ENCODE assay signal across 12 cellular contexts in the genomic region with DNA sequence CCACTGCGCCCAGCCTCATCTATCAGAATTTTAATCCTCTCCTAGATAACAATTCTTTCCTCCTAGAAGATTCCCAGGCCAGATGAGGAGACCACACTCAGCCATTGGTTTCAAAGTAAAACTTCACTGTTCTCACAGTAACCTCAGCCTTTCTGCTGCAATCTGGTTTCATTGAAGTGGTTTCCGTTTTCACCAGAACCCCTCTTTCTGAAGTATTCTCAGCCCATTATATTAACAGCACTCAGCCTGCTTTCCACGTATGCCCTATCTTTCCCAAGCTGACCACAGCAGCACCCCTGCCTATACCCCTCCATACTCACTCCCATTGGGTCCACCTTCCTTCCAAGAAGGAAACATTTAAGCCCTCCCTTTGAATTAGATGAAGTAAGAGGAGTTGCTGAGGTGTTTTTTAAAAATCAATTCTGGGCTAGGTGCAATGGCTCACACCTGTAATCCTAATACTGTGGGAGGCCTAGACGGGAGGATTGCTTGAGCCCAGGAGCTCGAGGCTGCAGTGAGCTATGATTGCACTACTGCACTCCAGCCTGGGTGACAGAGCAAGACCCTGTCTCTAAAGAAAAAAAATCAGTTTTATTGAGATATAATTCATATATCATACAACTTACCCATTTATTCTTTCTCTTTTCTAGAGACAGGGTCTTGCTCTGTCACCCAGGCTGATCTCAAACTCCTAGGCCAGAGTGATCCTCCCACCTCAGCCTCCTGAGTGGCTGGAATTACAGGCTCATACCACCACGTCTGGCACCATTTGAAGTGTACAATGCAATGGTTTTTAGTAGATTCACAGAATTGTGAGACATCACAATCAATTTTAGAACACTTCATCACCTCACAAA. TPM values are rescaled to one million over a fixed set of nuclear protein-coding genes. Genes with fewer than 3 reads are reported as not detected.
DNase-seq lines count a peak whose midpoint lies in the region; ATAC-seq and TF ChIP-seq lines count a peak whose summit lies in the region.
"Had no signal": no experiment of that assay in that cellular context is flagged by ENCODE, and none has a peak within 500 bp of the region (broad histone marks: within the 10 kb centered on the region; RNA-seq: fewer than 3 reads in every experiment).

No MANE protein-coding gene starts in this region.

- no peaks in the 10 kb centered on the region for H3K27me3 ChIP-seq in neutrophil
- no peaks in the 10 kb centered on the region for H3K27me3 ChIP-seq in right atrium auricular region

- H3K27ac ChIP-seq in neutrophil = peak overlapping the region; percentile 46
- no peak overlapping the region for H3K27ac ChIP-seq in right atrium auricular region
- H3K27ac ChIP-seq: prostate gland had no signal

- H3K36me3 ChIP-seq in neutrophil (no peaks in the 10 kb centered on the region), right atrium auricular region (no peaks in the 10 kb centered on the region)
- H3K36me3 ChIP-seq: prostate gland had no signal

- peak overlapping the region; percentile 77 for H3K27ac Mint-ChIP-seq in activated T-cell treated with anti-CD3 and anti-CD28 coated beads, Interleukin-2, amount 50 U/mL, for 24 hours
- H3K27ac Mint-ChIP-seq in activated naive CD4-positive, alpha-beta T cell treated with anti-CD3 and anti-CD28 coated beads, Interleukin-2, amount 50 U/mL, for 72 hours = no peak overlapping the region
- H3K27ac Mint-ChIP-seq: type B pancreatic cell had no signal

- DNase-seq in activated T-cell treated with anti-CD3 and anti-CD28 coated beads, Interleukin-2, amount 50 U/mL, for 24 hours = no peak
- no peak for DNase-seq in activated T-cell treated with anti-CD3 and anti-CD28 coated beads, Interleukin-2, amount 50 U/mL, for 1 hour
- peak; percentile 80 for DNase-seq in Jurkat, Clone E6-1 (ENCODE audit: low read depth, low spot score)
- DNase-seq in activated naive CD4-positive, alpha-beta T cell treated with anti-CD3 and anti-CD28 coated beads, Interleukin-2, amount 50 U/mL, for 72 hours (ENCODE audit: low spot score in 2 of 2) = peak in 1 of 2 donors; percentile 22
- DNase-seq in NCI-H2196 (lab: John Stamatoyannopoulos, UW; ENCODE audit: unreplicated experiment) (no peak), middle frontal gyrus (ENCODE audit: extremely low spot score, low spot score) (no peak), right atrium auricular region (ENCODE audit: low spot score) (no peak)
- DNase-seq: DMS53, NCI-H2171 treated with DMSO at 0.1 percent for 48 hours had no signal

- no peak overlapping the region for H3K4me3 ChIP-seq in Jurkat, Clone E6-1 (ENCODE audit: low read length)
- H3K4me3 ChIP-seq in neutrophil (ENCODE audit: low read depth in 1 of 2, low read length in 1 of 2) = no peak overlapping the region
- H3K4me3 ChIP-seq in right atrium auricular region = no peak overlapping the region
- H3K4me3 ChIP-seq: prostate gland had no signal

- peaks cover 31% of the 10 kb centered on the region for H3K27me3 Mint-ChIP-seq in activated T-cell treated with anti-CD3 and anti-CD28 coated beads, Interleukin-2, amount 50 U/mL, for 24 hours
- H3K27me3 Mint-ChIP-seq: type B pancreatic cell had no signal

- peaks cover 5% of the 10 kb centered on the region for H3K9me3 Mint-ChIP-seq in activated T-cell treated with anti-CD3 and anti-CD28 coated beads, Interleukin-2, amount 50 U/mL, for 24 hours
- no peaks in the 10 kb centered on the region for H3K9me3 Mint-ChIP-seq in activated naive CD4-positive, alpha-beta T cell treated with anti-CD3 and anti-CD28 coated beads, Interleukin-2, amount 50 U/mL, for 72 hours
- H3K9me3 Mint-ChIP-seq: type B pancreatic cell had no signal

- H3K4me1 Mint-ChIP-seq in activated T-cell treated with anti-CD3 and anti-CD28 coated beads, Interleukin-2, amount 50 U/mL, for 24 hours (ENCODE audit: low read depth) = peaks cover 26% of the 10 kb centered on the region

- no peaks in the 10 kb centered on the region for H3K9me3 ChIP-seq in neutrophil
- H3K9me3 ChIP-seq in right atrium auricular region = no peaks in the 10 kb centered on the region
- H3K9me3 ChIP-seq: prostate gland had no signal

- peak overlapping the region; percentile 1 for H3K4me3 Mint-ChIP-seq in activated T-cell treated with anti-CD3 and anti-CD28 coated beads, Interleukin-2, amount 50 U/mL, for 24 hours
- H3K4me3 Mint-ChIP-seq: type B pancreatic cell had no signal

- peaks cover 60 to 63% of the 10 kb centered on the region in 2 experiments for H3K4me1 ChIP-seq in neutrophil (ENCODE audit: control insufficient read depth in 1 of 2, insufficient read depth in 1 of 2, low read depth in 1 of 2, low read length in 1 of 2)
- peaks cover 0 to 8% of the 10 kb centered on the region in 2 donors for H3K4me1 ChIP-seq in right atrium auricular region
- H3K4me1 ChIP-seq: prostate gland had no signal

- TF ChIP-seq CTCF in neutrophil (IDR thresholded peaks at IDR 0.05) (no peak), right atrium auricular region (IDR thresholded peaks at IDR 0.05) (no peak)

- peak; percentile 83 for ATAC-seq in activated naive CD4-positive, alpha-beta T cell treated with anti-CD3 and anti-CD28 coated beads, Interleukin-2, amount 50 U/mL, for 72 hours

- H3K36me3 Mint-ChIP-seq in activated T-cell treated with anti-CD3 and anti-CD28 coated beads, Interleukin-2, amount 50 U/mL, for 24 hours (ENCODE audit: low read depth) = peaks cover 2% of the 10 kb centered on the region
- peaks cover 0 to 6% of the 10 kb centered on the region in 2 donors for H3K36me3 Mint-ChIP-seq in activated naive CD4-positive, alpha-beta T cell treated with anti-CD3 and anti-CD28 coated beads, Interleukin-2, amount 50 U/mL, for 72 hours
- H3K36me3 Mint-ChIP-seq: type B pancreatic cell had no signal

RNA-seq across cellular contexts. Expression of gene PLAU, which starts 11.3 kb away (rescaled TPM):
- polyA plus RNA-seq in Jurkat, Clone E6-1 (2012; ENCODE audit: insufficient read depth, insufficient read length) = 4.9 TPM
- total RNA-seq in activated naive CD4-positive, alpha-beta T cell treated with anti-CD3 and anti-CD28 coated beads, Interleukin-2, amount 50 U/mL, for 72 hours = under 1 TPM; 0.14 to 0.39 TPM
- total RNA-seq in right atrium auricular region = 1 to 10 TPM; 3.9 to 4.6 TPM

RNA-seq across cellular contexts. Expression of gene CAMK2G, which starts 47.9 kb away (rescaled TPM):
- 48.0 TPM for polyA plus RNA-seq in Jurkat, Clone E6-1 (2012; ENCODE audit: insufficient read depth, insufficient read length)
- total RNA-seq in activated naive CD4-positive, alpha-beta T cell treated with anti-CD3 and anti-CD28 coated beads, Interleukin-2, amount 50 U/mL, for 72 hours = 10 to 100 TPM; 26.2 to 39.7 TPM
- total RNA-seq in right atrium auricular region = 10 to 100 TPM; 12.1 to 17.4 TPM
